ENCODE assay signal across 8 cellular contexts in genomic region chr15:81001180-81002003, GRCh38. TPM values are rescaled to one million over a fixed set of nuclear protein-coding genes. Genes with fewer than 3 reads are reported as not detected.
DNase-seq lines count a peak whose midpoint lies in the region; ATAC-seq, FAIRE-seq and TF ChIP-seq lines count a peak whose summit lies in the region.

No MANE protein-coding gene starts in this region.

- peaks cover 24% of the 10 kb centered on the region for H3K4me1 ChIP-seq in A549
- peaks cover 24% of the 10 kb centered on the region for H3K4me1 ChIP-seq in OCI-LY1 (ENCODE audit: insufficient read depth, low read length, severe bottlenecking)

- peaks cover 23% of the 10 kb centered on the region for H3K36me3 ChIP-seq in OCI-LY1 (ENCODE audit: insufficient read depth, low read length)

- ATAC-seq in A549 (peak; percentile 64 to 76), GM18505 (IDR thresholded peaks at IDR 0.05; ENCODE audit: unreplicated experiment) (peak; percentile 37), HG02885 (IDR thresholded peaks at IDR 0.05; ENCODE audit: poor library complexity, unreplicated experiment) (peak; percentile 34)

- H3K4me2 ChIP-seq in A549: peak overlapping the region; percentile 92
- H3K4me2 ChIP-seq in OCI-LY1 (ENCODE audit: low read length): peak overlapping the region; percentile 79

- peak overlapping the region; percentile 67 for H3K4me3 ChIP-seq in A549
- peak overlapping the region; percentile 88 for H3K4me3 ChIP-seq in OCI-LY1 (ENCODE audit: low read depth, low read length, poor library complexity, severe bottlenecking)
- H3K4me3 ChIP-seq in fibroblast of villous mesenchyme (ENCODE audit: low read depth, low read length): peak overlapping the region; percentile 89

- H3K9me3 Mint-ChIP-seq in neural crest cell: peaks cover 2% of the 10 kb centered on the region

- peak overlapping the region; percentile 32; the same call in 1 of the 2 replicates for H2AFZ ChIP-seq in OCI-LY1 (ENCODE audit: low read length)

- H3K9ac ChIP-seq in OCI-LY1 (ENCODE audit: low read length): peak overlapping the region; percentile 83

- H3K27ac ChIP-seq in A549: peak overlapping the region; percentile 90 to 98
- H3K27ac ChIP-seq in OCI-LY1 (ENCODE audit: low read depth, low read length, poor library complexity, severe bottlenecking): peak overlapping the region; percentile 33

- 0 out of 2 replicates have a peak, but pooled peaks cover 3% of the 10 kb centered on the region for H3F3A ChIP-seq in OCI-LY1 (ENCODE audit: insufficient read depth, low read length)

- H3K9me2 ChIP-seq in OCI-LY1 (ENCODE audit: low read depth, low read length): no peaks in the 10 kb centered on the region

- FAIRE-seq in A549 (lab: Jason Lieb, UNC) (no peak), urothelium cell line (lab: Jason Lieb, UNC) (no peak)

- no peak overlapping the region for H3K27ac Mint-ChIP-seq in neural crest cell (ENCODE audit: unreplicated experiment)

- POLR2A ChIA-PET in A549 (lab: Yijun Ruan, JAX): interaction anchor here (0.6 to 2.5 kb wide), 3 partner anchors 11 to 44 kb away, joined by 3 to 30 read pairs (median 3); no protein-coding TSS in a partner anchor

- TF ChIP-seq RAD21 in A549 (conservative IDR thresholded peaks at IDR 0.05 in 1 of 2, IDR thresholded peaks at IDR 0.05 in 1 of 2): no peak

- H3K9me3 ChIP-seq in A549 (no peaks in the 10 kb centered on the region), OCI-LY1 (ENCODE audit: low read length) (no peaks in the 10 kb centered on the region)

- no peaks in the 10 kb centered on the region for H3K27me3 Mint-ChIP-seq in neural crest cell (ENCODE audit: low read depth)

- no peak for TF ChIP-seq CTCF in A549 (IDR thresholded peaks at IDR 0.05)
- TF ChIP-seq CTCF in OCI-LY1 (IDR thresholded peaks at IDR 0.05; ENCODE audit: low read length): no peak
- no peak for TF ChIP-seq CTCF in fibroblast of villous mesenchyme (IDR thresholded peaks at IDR 0.05; ENCODE audit: insufficient read depth, low read depth, low read length)
- TF ChIP-seq CTCF in neural crest cell (conservative IDR thresholded peaks at IDR 0.05): no peak

- peak; percentile 59 to 60 for DNase-seq in A549 (ENCODE audit: low read depth in 1 of 2, low spot score in 1 of 2)
- DNase-seq in activated T-helper 9 cell treated with anti-CD3 and anti-CD28 coated beads, Interleukin-2, amount 50 U/mL, for 16 hours (ENCODE audit: low read depth): peak; percentile 45
- peak; percentile 48 for DNase-seq in fibroblast of villous mesenchyme (ENCODE audit: low read depth)
- peak; percentile 37 for DNase-seq in neural crest cell (ENCODE audit: low read depth, low spot score)
- peak; percentile 61 for DNase-seq in urothelium cell line (ENCODE audit: low spot score)

- peak overlapping the region; percentile 97 for H3K4me3 Mint-ChIP-seq in neural crest cell

- H3K79me2 ChIP-seq in OCI-LY1 (ENCODE audit: insufficient read depth, low read length): no peaks in the 10 kb centered on the region

- H4K20me1 ChIP-seq in OCI-LY1 (ENCODE audit: insufficient read depth, low read length): peaks cover 4% of the 10 kb centered on the region; the same call in 1 of the 2 replicates

- 2% methylated on average over 33 of the region's 108 CpGs for WGBS in A549 (ENCODE audit: missing lambda C conversion rate)

- TF ChIP-seq POLR2A in A549 (IDR thresholded peaks at IDR 0.05; ENCODE audit: low read length) (peak; percentile 33), GM18505 (IDR thresholded peaks at IDR 0.05; ENCODE audit: borderline replicate concordance, extremely low read depth, insufficient read depth, insufficient read length) (peak; percentile 52)

- CTCF ChIA-PET in A549 (lab: Yijun Ruan, JAX): interaction anchor here (0.9 to 3.2 kb wide), 6 partner anchors 10 to 265 kb away, joined by 3 to 9 read pairs (median 4); partner anchors contain the start of gene CEMIP

- H3K27me3 ChIP-seq in OCI-LY1 (ENCODE audit: insufficient read depth, low read length): no peaks in the 10 kb centered on the region

- TF ChIP-seq EP300 in A549 (IDR thresholded peaks at IDR 0.05): no peak

- peaks cover 9% of the 10 kb centered on the region for H3K36me3 Mint-ChIP-seq in neural crest cell (ENCODE audit: low read depth)

- H3K4me1 Mint-ChIP-seq in neural crest cell: peaks cover 34% of the 10 kb centered on the region

TF ChIP-seq in A549, 52 proteins besides CTCF, POLR2A, EP300 and RAD21:
- TF ChIP-seq E2F6 (IDR thresholded peaks at IDR 0.05; ENCODE audit: borderline replicate concordance, low read depth): 0 out of 2 replicates have a peak, but pooled peaks have one; percentile 73
- TF ChIP-seq HOXB13 (CRISPR knock-in tag; IDR thresholded peaks at IDR 0.05; ENCODE audit: low read depth): 0 out of 2 replicates have a peak, but pooled peaks have one; percentile 30
- TF ChIP-seq ZNF302 (CRISPR knock-in tag; IDR thresholded peaks at IDR 0.05): no peak
- TF ChIP-seq NR3C1 (IDR thresholded peaks at IDR 0.05): no peak
- TF ChIP-seq TP53 (CRISPR knock-in tag; IDR thresholded peaks at IDR 0.05): peak; percentile 75; the same call in 1 of the 2 replicates
- no peak for TF ChIP-seq JUNB (IDR thresholded peaks at IDR 0.05)
- TF ChIP-seq MAZ (IDR thresholded peaks at IDR 0.05; ENCODE audit: borderline replicate concordance, low read depth, low read length): no peak
- TF ChIP-seq JUN (IDR thresholded peaks at IDR 0.05): peak in 1 of 2 experiments; percentile 44; a peak in 2 of 5 replicates
- no peak for TF ChIP-seq ZSCAN20 (CRISPR knock-in tag; IDR thresholded peaks at IDR 0.05)
- TF ChIP-seq MYC (IDR thresholded peaks at IDR 0.05; ENCODE audit: borderline replicate concordance, low read length): peak; percentile 26; the same call in 1 of the 2 replicates
- TF ChIP-seq, protein P1, sequence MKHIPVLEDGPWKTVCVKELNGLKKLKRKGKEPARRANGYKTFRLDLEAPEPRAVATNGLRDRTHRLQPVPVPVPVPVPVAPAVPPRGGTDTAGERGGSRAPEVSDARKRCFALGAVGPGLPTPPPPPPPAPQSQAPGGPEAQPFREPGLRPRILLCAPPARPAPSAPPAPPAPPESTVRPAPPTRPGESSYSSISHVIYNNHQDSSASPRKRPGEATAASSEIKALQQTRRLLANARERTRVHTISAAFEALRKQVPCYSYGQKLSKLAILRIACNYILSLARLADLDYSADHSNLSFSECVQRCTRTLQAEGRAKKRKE (CRISPR knock-in tag; IDR thresholded peaks at IDR 0.05; ENCODE audit: low read depth): 0 out of 2 replicates have a peak, but pooled peaks have one; percentile 27
- peak; percentile 80 for TF ChIP-seq MAX (IDR thresholded peaks at IDR 0.05)
- no peak for TF ChIP-seq TFCP2L1 (CRISPR knock-in tag; IDR thresholded peaks at IDR 0.05)

RNA-seq across cellular contexts. Expression of gene TLNRD1, which starts 0.7 kb away (rescaled TPM):
- polyA plus RNA-seq in A549 (2011; rRNA removed) (5.3 and 6.6 TPM in 2 replicates), A549 (2017; fragmentation: RNase III; extraction: RNeasy Plus Mini Kit Qiagen cat#74134 plus additional on column Dnase treatment) (7.0 to 7.2 TPM (median 7.0 TPM) in 3 replicates)
- 12.3 and 20.7 TPM in 2 replicates for polyA plus RNA-seq in A549 (2012; cell fraction: cytosol; rRNA removed)
- polyA plus RNA-seq in A549 (2012; cell fraction: nucleus; rRNA removed): 12.4 and 22.3 TPM in 2 replicates
- 5.7 and 8.4 TPM in 2 replicates for polyA minus RNA-seq in A549 (2011; rRNA and poly(A)+ RNA removed)
- total RNA-seq in fibroblast of villous mesenchyme (13.4 and 15.8 TPM in 2 replicates), neural crest cell (30.6 and 31.7 TPM in 2 replicates)

RNA-seq across cellular contexts. Expression of gene MESD, which starts 11.8 kb away (rescaled TPM):
- 29.6 and 35.6 TPM in 2 replicates for polyA plus RNA-seq in A549 (2011; rRNA removed)
- 14.6 and 16.2 TPM in 2 replicates for polyA plus RNA-seq in A549 (2012; cell fraction: cytosol; rRNA removed)
- 8.1 and 10.2 TPM in 2 replicates for polyA plus RNA-seq in A549 (2012; cell fraction: nucleus; rRNA removed)
- polyA plus RNA-seq in A549 (2017; fragmentation: RNase III; extraction: RNeasy Plus Mini Kit Qiagen cat#74134 plus additional on column Dnase treatment): 39.2 to 41.0 TPM (median 39.4 TPM) in 3 replicates
- 11.4 and 11.5 TPM in 2 replicates for polyA minus RNA-seq in A549 (2011; rRNA and poly(A)+ RNA removed)
- total RNA-seq in fibroblast of villous mesenchyme: 17.1 and 24.2 TPM in 2 replicates
- total RNA-seq in neural crest cell: 30.7 and 31.9 TPM in 2 replicates

Comparison
In these comparisons a context has a peak if more than half of its experiments do, and no peak if none do; other contexts are left out.
1. Peak in every context shown above with its lines: DNase-seq, ATAC-seq, H3K4me3 ChIP-seq and H3K27ac ChIP-seq.